Comparison of ENCODE assay signal across 34 cellular contexts in the genomic region with DNA sequence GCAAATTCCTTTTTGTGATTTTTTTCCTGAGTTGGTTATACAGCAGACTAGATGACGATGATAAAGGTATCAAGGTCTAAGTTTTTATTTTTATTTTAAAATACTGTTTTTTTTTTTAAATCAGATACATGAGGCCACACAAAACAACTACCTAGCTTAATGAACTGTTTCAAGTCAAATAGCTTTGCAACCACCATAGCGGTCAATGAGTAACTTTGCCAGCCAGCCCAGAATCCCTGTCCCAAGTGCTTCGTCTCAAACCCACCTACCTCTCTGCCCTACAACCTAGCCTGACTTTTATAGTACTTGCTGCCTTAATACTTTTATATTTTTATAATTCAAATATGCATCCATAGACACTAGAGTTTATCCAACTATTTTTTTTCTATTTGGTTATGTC.
"Had no signal": no experiment of that assay in that cellular context is flagged by ENCODE, and none has a peak within 500 bp of the region (broad histone marks: within the 10 kb centered on the region; RNA-seq: fewer than 3 reads in every experiment).

No MANE protein-coding gene starts in this region.

- H3K4me3 ChIP-seq: ascending aorta, breast epithelium, cardiac muscle cell, colonic mucosa had no signal

- H3K4me3 Mint-ChIP-seq: activated B cell treated with CpG ODN at 0.5 μM for 24 hours; activated CD8-positive, alpha-beta T cell treated with anti-CD3 and anti-CD28 coated beads, Interleukin-2, amount 10 ng/mL, durations not matched to agents 7 days and 5 days; activated naive CD4-positive, alpha-beta T cell treated with anti-CD3 and anti-CD28 coated beads, Interleukin-2, amount 10 ng/mL, durations not matched to agents 7 days and 5 days; activated naive CD8-positive, alpha-beta T cell treated with anti-CD3 and anti-CD28 coated beads, Interleukin-2, amount 10 ng/mL, durations not matched to agents 7 days and 5 days; activated T-cell treated with anti-CD3 and anti-CD28 coated beads, Interleukin-2, amount 50 U/mL, for 24 hours; activated T-cell treated with anti-CD3 and anti-CD28 coated beads, Interleukin-2, amount 50 U/mL, for 72 hours; brain; T-helper 17 cell; T-helper 2 cell treated with Interferon-gamma antibody and Interleukin-4, amounts not matched to agents 5 μg/mL and 100 μg/mL, for 36 hours had no signal

- H3K36me3 Mint-ChIP-seq: activated naive CD4-positive, alpha-beta T cell treated with anti-CD3 and anti-CD28 coated beads, Interleukin-2, amount 10 ng/mL, durations not matched to agents 7 days and 5 days; activated naive CD4-positive, alpha-beta T cell treated with anti-CD3 and anti-CD28 coated beads, Interleukin-2, amount 50 U/mL, for 72 hours; activated naive CD8-positive, alpha-beta T cell treated with anti-CD3 and anti-CD28 coated beads, Interleukin-2, amount 10 ng/mL, durations not matched to agents 7 days and 5 days; brain had no signal

- H3K36me3 ChIP-seq: ascending aorta, breast epithelium, cardiac muscle cell, colonic mucosa, WERI-Rb-1 had no signal

- H3K4me1 Mint-ChIP-seq: activated B cell treated with CpG ODN at 0.5 μM for 24 hours; activated naive CD4-positive, alpha-beta T cell treated with anti-CD3 and anti-CD28 coated beads, Interleukin-2, amount 10 ng/mL, durations not matched to agents 7 days and 5 days; activated naive CD8-positive, alpha-beta T cell treated with anti-CD3 and anti-CD28 coated beads, Interleukin-2, amount 10 ng/mL, durations not matched to agents 7 days and 5 days; T-helper 17 cell had no signal

- H3K27ac Mint-ChIP-seq: activated B cell treated with CpG ODN at 0.5 μM for 24 hours; activated CD8-positive, alpha-beta T cell treated with anti-CD3 and anti-CD28 coated beads, Interleukin-2, amount 10 ng/mL, durations not matched to agents 7 days and 5 days; activated naive CD4-positive, alpha-beta T cell treated with anti-CD3 and anti-CD28 coated beads, Interleukin-2, amount 10 ng/mL, durations not matched to agents 7 days and 5 days; activated naive CD4-positive, alpha-beta T cell treated with anti-CD3 and anti-CD28 coated beads, Interleukin-2, amount 50 U/mL, for 72 hours; activated naive CD8-positive, alpha-beta T cell treated with anti-CD3 and anti-CD28 coated beads, Interleukin-2, amount 10 ng/mL, durations not matched to agents 7 days and 5 days; activated T-cell treated with anti-CD3 and anti-CD28 coated beads, Interleukin-2, amount 50 U/mL, for 24 hours; activated T-cell treated with anti-CD3 and anti-CD28 coated beads, Interleukin-2, amount 50 U/mL, for 72 hours; brain; T-helper 17 cell; T-helper 2 cell treated with Interferon-gamma antibody and Interleukin-4, amounts not matched to agents 5 μg/mL and 100 μg/mL, for 36 hours had no signal

- ATAC-seq: activated CD4-positive, CD25-positive, alpha-beta regulatory T cell treated with anti-CD3 and anti-CD28 coated beads, Interleukin-2, amount 50 U/mL, for 24 hours; activated CD8-positive, alpha-beta T cell treated with anti-CD3 and anti-CD28 coated beads, Interleukin-2, amount 10 ng/mL, durations not matched to agents 7 days and 5 days; activated naive CD4-positive, alpha-beta T cell treated with anti-CD3 and anti-CD28 coated beads, Interleukin-2, amount 50 U/mL, for 72 hours; activated T-cell treated with anti-CD3 and anti-CD28 coated beads, Interleukin-2, amount 50 U/mL, for 72 hours; T-helper 17 cell had no signal

- H3K27me3 Mint-ChIP-seq: activated B cell treated with CpG ODN at 0.5 μM for 24 hours; activated naive CD4-positive, alpha-beta T cell treated with anti-CD3 and anti-CD28 coated beads, Interleukin-2, amount 10 ng/mL, durations not matched to agents 7 days and 5 days; activated naive CD8-positive, alpha-beta T cell treated with anti-CD3 and anti-CD28 coated beads, Interleukin-2, amount 10 ng/mL, durations not matched to agents 7 days and 5 days; activated T-cell treated with anti-CD3 and anti-CD28 coated beads, Interleukin-2, amount 50 U/mL, for 24 hours; T-helper 17 cell had no signal

- FAIRE-seq: endometrium, endothelial cell of umbilical vein, frontal cortex had no signal

- H3K4me1 ChIP-seq: ascending aorta, breast epithelium, colonic mucosa had no signal

- H3K9me3 ChIP-seq: ascending aorta, breast epithelium, colonic mucosa had no signal

- DNase-seq: activated B cell treated with CpG ODN at 0.5 μM for 24 hours; activated CD4-positive, alpha-beta T cell treated with anti-CD3 and anti-CD28 coated beads for 48 hours; activated CD4-positive, alpha-beta T cell treated with anti-CD3 and anti-CD28 coated beads, Interleukin-2, amount 50 U/mL, for 1 hour; activated CD4-positive, alpha-beta T cell treated with anti-CD3 and anti-CD28 coated beads, Interleukin-2, amount 50 U/mL, for 48 hours; activated CD8-positive, alpha-beta memory T cell treated with anti-CD3 and anti-CD28 coated beads, Interleukin-2, amount 50 U/mL, for 48 hours; activated CD8-positive, alpha-beta T cell treated with anti-CD3 and anti-CD28 coated beads, Interleukin-2, amount 10 ng/mL, durations not matched to agents 7 days and 5 days; activated gamma-delta T cell; activated naive CD4-positive, alpha-beta T cell; activated naive CD4-positive, alpha-beta T cell treated with anti-CD3 and anti-CD28 coated beads, Interleukin-2, amount 10 ng/mL, durations not matched to agents 7 days and 5 days; activated naive CD8-positive, alpha-beta T cell treated with anti-CD3 and anti-CD28 coated beads, Interleukin-2, amount 10 ng/mL, durations not matched to agents 7 days and 5 days; activated T-cell treated with anti-CD3 and anti-CD28 coated beads for 4 hours; activated T-cell treated with anti-CD3 and anti-CD28 coated beads, Interleukin-2, amount 50 U/mL, for 24 hours; activated T-cell treated with anti-CD3 and anti-CD28 coated beads, Interleukin-2, amount 50 U/mL, for 72 hours; central memory CD4-positive, alpha-beta T cell; cerebellar nuclear complex; colonic mucosa; effector CD8-positive, alpha-beta T cell; foreskin fibroblast; head of caudate nucleus; T-helper 1 cell; T-helper 17 cell; T1000; WERI-Rb-1 had no signal

- H3K27me3 ChIP-seq: ascending aorta, breast epithelium, cardiac muscle cell, colonic mucosa had no signal

- H3K27ac ChIP-seq: ascending aorta, breast epithelium, cardiac muscle cell, colonic mucosa, epithelial cell of prostate, WERI-Rb-1 had no signal
